Comparison of ENCODE assay signal across 15 cellular contexts in the genomic region with DNA sequence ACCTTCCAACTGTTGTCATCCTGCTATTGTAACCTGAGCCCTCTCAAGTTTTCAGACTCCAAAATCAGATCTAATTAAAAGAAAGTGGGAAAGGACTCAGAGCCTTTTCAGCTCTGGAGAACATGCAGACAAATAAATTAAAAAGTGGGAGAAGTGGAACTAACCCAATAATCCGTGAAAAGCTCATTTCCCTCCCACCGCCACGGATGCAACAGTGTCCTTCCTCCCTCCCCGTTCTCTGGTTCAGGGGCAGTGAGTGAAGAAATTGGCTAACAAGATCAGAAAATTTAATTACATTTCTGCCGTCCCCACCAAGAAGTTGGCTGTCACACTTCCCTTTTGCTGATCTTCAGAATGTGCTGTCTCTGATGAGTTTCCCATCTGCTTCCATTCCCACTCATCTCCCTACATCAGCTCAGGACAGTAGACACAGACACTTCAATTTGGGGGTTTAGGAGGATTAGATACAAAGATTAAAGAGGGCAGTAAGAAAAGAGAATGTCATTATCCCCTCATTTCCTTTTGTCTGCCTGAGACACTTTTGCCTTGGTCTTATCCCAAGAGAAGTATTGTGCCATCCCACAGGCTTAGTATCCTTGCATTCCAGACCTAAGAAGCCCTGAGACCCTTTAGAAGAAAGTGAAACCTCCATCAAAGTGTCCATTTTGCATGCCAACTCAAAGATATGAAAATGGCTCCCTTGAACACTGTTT.
DNase-seq lines count a peak whose midpoint lies in the region; ATAC-seq and TF ChIP-seq lines count a peak whose summit lies in the region.
"Had no signal": no experiment of that assay in that cellular context is flagged by ENCODE, and none has a peak within 500 bp of the region (broad histone marks: within the 10 kb centered on the region; RNA-seq: fewer than 3 reads in every experiment).

No MANE protein-coding gene starts in this region.

- 0 out of 2 replicates have a peak overlapping the region, but pooled peaks have one; percentile 44 for H2AFZ ChIP-seq in GM23338

- TF ChIP-seq CTCF in GM23338 (conservative IDR thresholded peaks at IDR 0.05; ENCODE audit: low read depth in 2 of 2) (no peak), esophagus muscularis mucosa (IDR thresholded peaks at IDR 0.05) (no peak)

- H3F3A ChIP-seq in GM23338 (replicated peaks; ENCODE audit: low read depth) = no peaks in the 10 kb centered on the region

- H3K4me2 ChIP-seq in GM23338 = no peak overlapping the region

- H3K9me3 ChIP-seq in esophagus muscularis mucosa = no peaks in the 10 kb centered on the region

- H3K27ac Mint-ChIP-seq in GM23338 = no peak overlapping the region
- H3K27ac Mint-ChIP-seq: B cell; CD4-positive, alpha-beta T cell had no signal

- no peak overlapping the region for H3K4me3 Mint-ChIP-seq in GM23338
- H3K4me3 Mint-ChIP-seq: B cell; CD4-positive, alpha-beta T cell had no signal

- intact Hi-C loops in esophagus muscularis mucosa (cut with DNase I) = no loop called here
- intact Hi-C loops in left ventricle myocardium superior (cut with micrococcal nuclease) = no loop called here

- no peak overlapping the region for H3K4me3 ChIP-seq in GM23338
- no peak overlapping the region for H3K4me3 ChIP-seq in esophagus muscularis mucosa

- H3K9me2 ChIP-seq in GM23338 (ENCODE audit: insufficient read depth) = no peaks in the 10 kb centered on the region; the same call in 1 of the 2 replicates

- H3K27me3 ChIP-seq in GM23338 (ENCODE audit: insufficient read depth) = no peaks in the 10 kb centered on the region
- no peaks in the 10 kb centered on the region for H3K27me3 ChIP-seq in esophagus muscularis mucosa

- TF ChIP-seq POLR2A in esophagus muscularis mucosa (IDR thresholded peaks at IDR 0.05; ENCODE audit: low read depth) = no peak

- 60% methylated on average over 5 of the region's 5 CpGs for WGBS in esophagus muscularis mucosa

- no peaks in the 10 kb centered on the region for H3K27me3 Mint-ChIP-seq in GM23338 (ENCODE audit: insufficient read depth, low read depth, poor library complexity)
- H3K27me3 Mint-ChIP-seq: CD4-positive, alpha-beta T cell had no signal

- H3K4me1 ChIP-seq in GM23338 (ENCODE audit: insufficient read depth) = no peaks in the 10 kb centered on the region
- H3K4me1 ChIP-seq in esophagus muscularis mucosa = no peaks in the 10 kb centered on the region

- DNase-seq in GM23338 (ENCODE audit: low spot score) (no peak), NCI-H524 (lab: John Stamatoyannopoulos, UW) (peak; percentile 71 to 92), SK-N-DZ (ENCODE audit: low spot score) (peak; percentile 59), esophagus muscularis mucosa (ENCODE audit: extremely low spot score) (peak; percentile 86), left ventricle myocardium superior (no peak), NCI-H146 treated with DMSO at 0.1 percent for 48 hours (lab: John Stamatoyannopoulos, UW; ENCODE audit: unreplicated experiment) (no peak)
- DNase-seq: C1 segment of cervical spinal cord; Calu3; CD4-positive, alpha-beta T cell; DMS 273 treated with DMSO at 0.1 percent for 48 hours; HCEC 1CT had no signal

- no peaks in the 10 kb centered on the region for H4K20me1 ChIP-seq in GM23338 (replicated peaks; ENCODE audit: insufficient read depth)

- H3K36me3 Mint-ChIP-seq in GM23338 (ENCODE audit: low read depth) = no peaks in the 10 kb centered on the region

- no peaks in the 10 kb centered on the region for H3K79me2 ChIP-seq in GM23338 (replicated peaks; ENCODE audit: insufficient read depth)

- no peak for ATAC-seq in GM23338
- no peak for ATAC-seq in GM18517 (IDR thresholded peaks at IDR 0.05; ENCODE audit: unreplicated experiment)
- no peak for ATAC-seq in left ventricle myocardium superior
- no peak for ATAC-seq in GM18511 (IDR thresholded peaks at IDR 0.05; ENCODE audit: unreplicated experiment)

- H3K9me3 Mint-ChIP-seq in GM23338 = no peaks in the 10 kb centered on the region
- H3K9me3 Mint-ChIP-seq: CD4-positive, alpha-beta T cell had no signal

- TF ChIP-seq EP300 in esophagus muscularis mucosa (IDR thresholded peaks at IDR 0.05) = no peak

- peaks cover 6% of the 10 kb centered on the region; the same call in 1 of the 3 replicates for H3K4me1 Mint-ChIP-seq in GM23338
- H3K4me1 Mint-ChIP-seq: B cell had no signal

- H3K36me3 ChIP-seq in GM23338 (ENCODE audit: insufficient read depth) (no peaks in the 10 kb centered on the region), esophagus muscularis mucosa (no peaks in the 10 kb centered on the region)

- H3K27ac ChIP-seq in GM23338 (ENCODE audit: low read depth) (no peak overlapping the region), esophagus muscularis mucosa (replicated peaks in 1 of 4) (no peak overlapping the region)
- H3K27ac ChIP-seq: HL-60 had no signal

TF ChIP-seq in GM23338, 12 proteins besides CTCF, POLR2A, EP300 and RAD21:
- TF ChIP-seq NANOG (IDR thresholded peaks at IDR 0.05; ENCODE audit: borderline replicate concordance) (no peak), ZNF331 (CRISPR knock-in tag; IDR thresholded peaks at IDR 0.05; ENCODE audit: low read depth) (no peak)
- TF ChIP-seq, protein P1, sequence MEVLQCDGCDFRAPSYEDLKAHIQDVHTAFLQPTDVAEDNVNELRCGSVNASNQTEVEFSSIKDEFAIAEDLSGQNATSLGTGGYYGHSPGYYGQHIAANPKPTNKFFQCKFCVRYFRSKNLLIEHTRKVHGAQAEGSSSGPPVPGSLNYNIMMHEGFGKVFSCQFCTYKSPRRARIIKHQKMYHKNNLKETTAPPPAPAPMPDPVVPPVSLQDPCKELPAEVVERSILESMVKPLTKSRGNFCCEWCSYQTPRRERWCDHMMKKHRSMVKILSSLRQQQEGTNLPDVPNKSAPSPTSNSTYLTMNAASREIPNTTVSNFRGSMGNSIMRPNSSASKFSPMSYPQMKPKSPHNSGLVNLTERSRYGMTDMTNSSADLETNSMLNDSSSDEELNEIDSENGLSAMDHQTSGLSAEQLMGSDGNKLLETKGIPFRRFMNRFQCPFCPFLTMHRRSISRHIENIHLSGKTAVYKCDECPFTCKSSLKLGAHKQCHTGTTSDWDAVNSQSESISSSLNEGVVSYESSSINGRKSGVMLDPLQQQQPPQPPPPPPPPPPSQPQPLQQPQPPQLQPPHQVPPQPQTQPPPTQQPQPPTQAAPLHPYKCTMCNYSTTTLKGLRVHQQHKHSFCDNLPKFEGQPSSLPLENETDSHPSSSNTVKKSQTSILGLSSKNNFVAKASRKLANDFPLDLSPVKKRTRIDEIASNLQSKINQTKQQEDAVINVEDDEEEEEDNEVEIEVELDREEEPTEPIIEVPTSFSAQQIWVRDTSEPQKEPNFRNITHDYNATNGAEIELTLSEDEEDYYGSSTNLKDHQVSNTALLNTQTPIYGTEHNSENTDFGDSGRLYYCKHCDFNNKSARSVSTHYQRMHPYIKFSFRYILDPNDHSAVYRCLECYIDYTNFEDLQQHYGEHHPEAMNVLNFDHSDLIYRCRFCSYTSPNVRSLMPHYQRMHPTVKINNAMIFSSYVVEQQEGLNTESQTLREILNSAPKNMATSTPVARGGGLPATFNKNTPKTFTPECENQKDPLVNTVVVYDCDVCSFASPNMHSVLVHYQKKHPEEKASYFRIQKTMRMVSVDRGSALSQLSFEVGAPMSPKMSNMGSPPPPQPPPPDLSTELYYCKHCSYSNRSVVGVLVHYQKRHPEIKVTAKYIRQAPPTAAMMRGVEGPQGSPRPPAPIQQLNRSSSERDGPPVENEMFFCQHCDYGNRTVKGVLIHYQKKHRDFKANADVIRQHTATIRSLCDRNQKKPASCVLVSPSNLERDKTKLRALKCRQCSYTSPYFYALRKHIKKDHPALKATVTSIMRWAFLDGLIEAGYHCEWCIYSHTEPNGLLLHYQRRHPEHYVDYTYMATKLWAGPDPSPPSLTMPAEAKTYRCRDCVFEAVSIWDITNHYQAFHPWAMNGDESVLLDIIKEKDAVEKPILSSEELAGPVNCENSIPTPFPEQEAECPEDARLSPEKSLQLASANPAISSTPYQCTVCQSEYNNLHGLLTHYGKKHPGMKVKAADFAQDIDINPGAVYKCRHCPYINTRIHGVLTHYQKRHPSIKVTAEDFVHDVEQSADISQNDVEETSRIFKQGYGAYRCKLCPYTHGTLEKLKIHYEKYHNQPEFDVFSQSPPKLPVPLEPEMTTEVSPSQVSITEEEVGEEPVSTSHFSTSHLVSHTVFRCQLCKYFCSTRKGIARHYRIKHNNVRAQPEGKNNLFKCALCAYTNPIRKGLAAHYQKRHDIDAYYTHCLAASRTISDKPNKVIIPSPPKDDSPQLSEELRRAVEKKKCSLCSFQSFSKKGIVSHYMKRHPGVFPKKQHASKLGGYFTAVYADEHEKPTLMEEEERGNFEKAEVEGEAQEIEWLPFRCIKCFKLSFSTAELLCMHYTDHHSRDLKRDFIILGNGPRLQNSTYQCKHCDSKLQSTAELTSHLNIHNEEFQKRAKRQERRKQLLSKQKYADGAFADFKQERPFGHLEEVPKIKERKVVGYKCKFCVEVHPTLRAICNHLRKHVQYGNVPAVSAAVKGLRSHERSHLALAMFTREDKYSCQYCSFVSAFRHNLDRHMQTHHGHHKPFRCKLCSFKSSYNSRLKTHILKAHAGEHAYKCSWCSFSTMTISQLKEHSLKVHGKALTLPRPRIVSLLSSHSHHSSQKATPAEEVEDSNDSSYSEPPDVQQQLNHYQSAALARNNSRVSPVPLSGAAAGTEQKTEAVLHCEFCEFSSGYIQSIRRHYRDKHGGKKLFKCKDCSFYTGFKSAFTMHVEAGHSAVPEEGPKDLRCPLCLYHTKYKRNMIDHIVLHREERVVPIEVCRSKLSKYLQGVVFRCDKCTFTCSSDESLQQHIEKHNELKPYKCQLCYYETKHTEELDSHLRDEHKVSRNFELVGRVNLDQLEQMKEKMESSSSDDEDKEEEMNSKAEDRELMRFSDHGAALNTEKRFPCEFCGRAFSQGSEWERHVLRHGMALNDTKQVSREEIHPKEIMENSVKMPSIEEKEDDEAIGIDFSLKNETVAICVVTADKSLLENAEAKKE (CRISPR knock-in tag; IDR thresholded peaks at IDR 0.05) = no peak

Comparison
In these comparisons a context has a peak if more than half of its experiments do, and no peak if none do; other contexts are left out.
1. DNase-seq: peak in NCI-H524 (2 of 2), SK-N-DZ (single experiment) and esophagus muscularis mucosa (single experiment); none in GM23338 (single experiment), left ventricle myocardium superior (single experiment) and NCI-H146 treated with DMSO at 0.1 percent for 48 hours (single experiment).